ENCODE assay signal across 17 cellular contexts in the genomic region with DNA sequence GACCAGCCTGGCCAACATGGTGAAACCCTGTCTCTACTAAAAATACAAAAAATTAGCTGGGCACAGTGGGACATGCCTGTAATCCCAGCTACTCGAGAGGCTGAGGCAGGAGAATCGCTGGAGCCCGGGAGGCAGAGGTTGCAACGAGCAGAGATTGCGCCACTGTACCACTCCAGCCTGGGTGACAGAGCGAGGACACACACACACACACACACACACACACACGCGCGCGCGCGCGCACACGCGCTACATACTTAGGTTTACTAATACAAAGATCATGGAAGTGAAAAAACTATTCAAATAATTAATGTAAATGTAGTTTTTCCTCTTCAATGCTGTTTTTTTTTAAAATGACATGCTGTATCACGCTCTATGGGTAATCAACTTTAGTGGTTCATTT. TPM values are rescaled to one million over a fixed set of nuclear protein-coding genes. Genes with fewer than 3 reads are reported as not detected.
DNase-seq lines count a peak whose midpoint lies in the region; ATAC-seq and TF ChIP-seq lines count a peak whose summit lies in the region.
"Had no signal": no experiment of that assay in that cellular context is flagged by ENCODE, and none has a peak within 500 bp of the region (broad histone marks: within the 10 kb centered on the region; RNA-seq: fewer than 3 reads in every experiment).

No MANE protein-coding gene starts in this region.

- no peaks in the 10 kb centered on the region for H3K79me2 ChIP-seq in MM.1S (ENCODE audit: low read length)

- H3K4me1 ChIP-seq in left lung (no peaks in the 10 kb centered on the region), upper lobe of right lung (no peaks in the 10 kb centered on the region), MM.1S (ENCODE audit: low read length) (no peaks in the 10 kb centered on the region)

- peaks cover 30% of the 10 kb centered on the region for H3K36me3 Mint-ChIP-seq in mesothelial cell of epicardium

- intact Hi-C loops in left lung (cut with DNase I) (no loop called here), upper lobe of right lung (cut with DNase I) (no loop called here)

- DNase-seq in WERI-Rb-1 (peak; percentile 13), left lung (peak in 1 of 2 donors; percentile 39), mesothelial cell of epicardium (ENCODE audit: low spot score in 2 of 2, unreplicated experiment in 2 of 2) (no peak), upper lobe of right lung (peak; percentile 76), hypothalamus (lab: John Stamatoyannopoulos, UW) (no peak), MM.1S (no peak)
- DNase-seq: C1 segment of cervical spinal cord; Calu3; CD4-positive, alpha-beta memory T cell; COR-L47; DMS53; DMS79 treated with DMSO at 0.1 percent for 48 hours; GF-D8; H9 had no signal

- no peaks in the 10 kb centered on the region for H3K9me2 ChIP-seq in MM.1S (replicated peaks; ENCODE audit: insufficient read depth, low read length)

- no peak overlapping the region for H3K27ac ChIP-seq in WERI-Rb-1
- H3K27ac ChIP-seq in left lung: no peak overlapping the region
- no peak overlapping the region for H3K27ac ChIP-seq in upper lobe of right lung
- H3K27ac ChIP-seq in MM.1S (ENCODE audit: low read length): no peak overlapping the region

- peaks cover 5% of the 10 kb centered on the region for H3K9me3 Mint-ChIP-seq in mesothelial cell of epicardium
- H3K9me3 Mint-ChIP-seq: CD4-positive, alpha-beta memory T cell; GM23338; H9 had no signal

- H3K36me3 ChIP-seq in WERI-Rb-1: no peaks in the 10 kb centered on the region; the same call in 1 of the 2 replicates
- peaks cover 0 to 51% of the 10 kb centered on the region in 2 donors for H3K36me3 ChIP-seq in left lung
- peaks cover 20% of the 10 kb centered on the region for H3K36me3 ChIP-seq in upper lobe of right lung
- H3K36me3 ChIP-seq in MM.1S (replicated peaks; ENCODE audit: insufficient read depth, low read length): no peaks in the 10 kb centered on the region

- H4K20me1 ChIP-seq in MM.1S (ENCODE audit: insufficient read depth, low read length): no peaks in the 10 kb centered on the region

- H3K4me3 Mint-ChIP-seq in mesothelial cell of epicardium: no peak overlapping the region
- H3K4me3 Mint-ChIP-seq: CD4-positive, alpha-beta memory T cell; GM23338; H9 had no signal

- peak overlapping the region; percentile 9 for H3K27ac Mint-ChIP-seq in mesothelial cell of epicardium
- H3K27ac Mint-ChIP-seq: CD4-positive, alpha-beta memory T cell; GM23338; H9 had no signal

- TF ChIP-seq CTCF in WERI-Rb-1 (IDR thresholded peaks at IDR 0.05; ENCODE audit: low read depth, low read length) (no peak), left lung (IDR thresholded peaks at IDR 0.05) (no peak), mesothelial cell of epicardium (IDR thresholded peaks at IDR 0.05; ENCODE audit: unreplicated experiment) (no peak), upper lobe of right lung (IDR thresholded peaks at IDR 0.05) (no peak), MM.1S (IDR thresholded peaks at IDR 0.05; ENCODE audit: low read length) (no peak)

- ATAC-seq in left lung: peak; percentile 71
- ATAC-seq in upper lobe of right lung: peak; percentile 80
- ATAC-seq in HG03378 (IDR thresholded peaks at IDR 0.05; ENCODE audit: unreplicated experiment): no peak
- ATAC-seq: GM23338, HCT116 had no signal

- H3K27me3 ChIP-seq in WERI-Rb-1 (ENCODE audit: insufficient read depth, low read depth, severe bottlenecking): no peaks in the 10 kb centered on the region
- no peaks in the 10 kb centered on the region for H3K27me3 ChIP-seq in left lung
- no peaks in the 10 kb centered on the region for H3K27me3 ChIP-seq in upper lobe of right lung
- H3K27me3 ChIP-seq in MM.1S (replicated peaks; ENCODE audit: insufficient read depth, low read length): no peaks in the 10 kb centered on the region

- no peak overlapping the region for H2AFZ ChIP-seq in MM.1S (ENCODE audit: low read length)
- H2AFZ ChIP-seq: GM23338 had no signal

- H3K27me3 Mint-ChIP-seq in mesothelial cell of epicardium (ENCODE audit: low read depth): no peaks in the 10 kb centered on the region
- H3K27me3 Mint-ChIP-seq: CD4-positive, alpha-beta memory T cell had no signal

- H3K9me3 ChIP-seq in WERI-Rb-1 (ENCODE audit: severe bottlenecking) (no peaks in the 10 kb centered on the region), left lung (no peaks in the 10 kb centered on the region), upper lobe of right lung (no peaks in the 10 kb centered on the region), MM.1S (replicated peaks; ENCODE audit: insufficient read depth, low read length) (no peaks in the 10 kb centered on the region)

- peaks cover 19% of the 10 kb centered on the region for H3K4me1 Mint-ChIP-seq in mesothelial cell of epicardium
- H3K4me1 Mint-ChIP-seq: CD4-positive, alpha-beta memory T cell; GM23338; H9 had no signal

- no peaks in the 10 kb centered on the region for H3F3A ChIP-seq in MM.1S (ENCODE audit: insufficient read depth, low read length)

- H3K9ac ChIP-seq in MM.1S (ENCODE audit: low read length): no peak overlapping the region

- H3K4me3 ChIP-seq in WERI-Rb-1 (ENCODE audit: low read depth, low read length) (no peak overlapping the region), left lung (no peak overlapping the region), upper lobe of right lung (no peak overlapping the region), MM.1S (ENCODE audit: low read length) (no peak overlapping the region)
- H3K4me3 ChIP-seq: GM23338 had no signal

- H3K4me2 ChIP-seq in MM.1S (ENCODE audit: low read depth, low read length): no peak overlapping the region
- H3K4me2 ChIP-seq: GM23338 had no signal

RNA-seq across cellular contexts. Expression of a gene that starts 58.5 kb away (rescaled TPM):
- 100 to 1,000 TPM; 113 to 114 TPM for total RNA-seq in left lung
- total RNA-seq in mesothelial cell of epicardium: 60.7 to 66.8 TPM (median 64.6 TPM) in 3 replicates
- total RNA-seq in upper lobe of right lung: 77.7 TPM

Comparison
In these comparisons a context has a peak if more than half of its experiments do, and no peak if none do; other contexts are left out.
1. DNase-seq: peak in WERI-Rb-1 (single experiment) and upper lobe of right lung (single experiment); none in mesothelial cell of epicardium (0 of 2), hypothalamus (0 of 51) and MM.1S (single experiment).